Comparison of ENCODE assay signal across 8 cellular contexts in genomic region chr12:9109213-9109522, GRCh38. TPM values are rescaled to one million over a fixed set of nuclear protein-coding genes. Genes with fewer than 3 reads are reported as not detected.
"Had no signal": no experiment of that assay in that cellular context is flagged by ENCODE, and none has a peak within 500 bp of the region (broad histone marks: within the 10 kb centered on the region; RNA-seq: fewer than 3 reads in every experiment).

No MANE protein-coding gene starts in this region.

- ATAC-seq: GM12878 had no signal

- DNase-seq: GDM1, GF-D8 had no signal

- H3K4me3 ChIP-seq: GM12878 had no signal

- FAIRE-seq: G401.6, GM12878, GM12892, GM18507, GM19239 had no signal

RNA-seq across cellular contexts. Expression of gene A2M, which starts 6.6 kb away (rescaled TPM):
- total RNA-seq: G401 had no signal
